8 cellular contexts compared by ENCODE assay signal in the genomic region with DNA sequence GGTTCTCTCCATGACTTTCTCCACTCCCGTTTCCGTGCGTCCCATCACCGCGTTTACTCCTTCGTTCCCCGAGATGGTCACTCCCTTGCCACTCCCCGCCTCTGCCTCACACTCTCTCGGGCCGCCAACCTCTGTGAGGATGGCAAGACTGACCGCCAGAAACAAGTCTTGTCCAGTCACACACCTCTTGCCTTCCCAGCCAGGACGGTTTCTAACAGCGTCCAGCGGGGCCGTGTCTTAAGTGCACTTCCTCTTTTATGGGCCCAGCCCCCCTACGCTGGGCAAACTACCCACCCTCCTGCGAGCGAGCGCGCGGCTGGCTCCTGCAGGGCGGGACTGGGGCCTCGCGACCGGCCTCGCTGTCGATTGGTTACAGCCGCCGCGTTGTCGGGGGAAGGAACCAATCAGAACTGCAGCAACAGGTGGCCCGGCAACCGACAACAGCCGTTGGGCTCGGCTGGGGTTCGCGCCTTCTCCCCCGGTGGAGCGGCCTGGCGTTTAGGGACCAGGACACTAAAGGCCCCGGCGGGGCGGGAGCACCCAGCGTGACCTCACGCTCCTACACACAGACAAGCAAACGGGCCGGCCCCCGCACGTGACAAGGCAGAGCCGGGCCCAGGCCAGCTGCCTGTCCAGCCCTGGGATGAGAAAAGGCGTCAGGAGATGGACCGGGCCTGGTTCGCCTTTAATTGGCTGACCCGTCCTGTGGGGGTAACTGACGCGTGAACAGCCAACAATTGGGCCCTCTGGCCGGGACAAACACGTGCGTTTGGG. TPM values are rescaled to one million over a fixed set of nuclear protein-coding genes. Genes with fewer than 3 reads are reported as not detected.
A peak's percentile ranks its signal among the peaks of the same experiment; 100 is the strongest.
DNase-seq lines count a peak whose midpoint lies in the region; ATAC-seq and TF ChIP-seq lines count a peak whose summit lies in the region.

No MANE protein-coding gene starts in this region.

- DNase-seq in AML-193 (lab: John Stamatoyannopoulos, UW), result peak; percentile 99
- peak; percentile 96 for DNase-seq in NCI-H446 treated with DMSO at 0.1 percent for 48 hours (lab: John Stamatoyannopoulos, UW)
- DNase-seq in activated CD4-positive, alpha-beta T cell treated with anti-CD3 and anti-CD28 coated beads for 1 hour, result peak; percentile 87
- peak; percentile 95 for DNase-seq in chondrocyte (ENCODE audit: low spot score)
- peak; percentile 90 for DNase-seq in kidney tubule cell (ENCODE audit: low spot score)
- peak; percentile 88 to 93 for DNase-seq in stimulated activated CD4-positive, alpha-beta T cell treated with anti-CD3 and anti-CD28 coated beads, Interleukin-15, amount 100 ng/mL, for 48 hours (ENCODE audit: low read depth in 2 of 2)

- H3K4me1 Mint-ChIP-seq in chondrocyte (ENCODE audit: low read depth), result peaks cover 39% of the 10 kb centered on the region

- peak overlapping the region; percentile 97 for H3K27ac Mint-ChIP-seq in chondrocyte (ENCODE audit: unreplicated experiment)

- peak; percentile 71 for ATAC-seq in HG03354 (IDR thresholded peaks at IDR 0.05; ENCODE audit: poor library complexity, severe bottlenecking, unreplicated experiment)

- TF ChIP-seq POLR2A in GM19099 (IDR thresholded peaks at IDR 0.05; ENCODE audit: extremely low read depth, insufficient read length, low read depth), result peak; percentile 81

- peak overlapping the region; percentile 95 for H3K4me3 Mint-ChIP-seq in chondrocyte (ENCODE audit: unreplicated experiment)

- no peaks in the 10 kb centered on the region for H3K36me3 Mint-ChIP-seq in chondrocyte (ENCODE audit: low read depth)

- H3K9me3 Mint-ChIP-seq in chondrocyte (ENCODE audit: low read depth), result no peaks in the 10 kb centered on the region

- TF ChIP-seq CTCF in chondrocyte (IDR thresholded peaks at IDR 0.05), result no peak

- H3K27me3 Mint-ChIP-seq in chondrocyte (ENCODE audit: low read depth), result no peaks in the 10 kb centered on the region

RNA-seq across cellular contexts. Expression of a gene that starts 0.5 kb away (rescaled TPM):
- total RNA-seq in chondrocyte, result 10.4 to 47.2 TPM (median 41.0 TPM) in 3 replicates

RNA-seq across cellular contexts. Expression of a gene that starts 25.7 kb away (rescaled TPM):
- total RNA-seq in chondrocyte, result 0.47 to 1.6 TPM (median 1.3 TPM) in 3 replicates

RNA-seq across cellular contexts. Expression of a gene that starts 32.4 kb away (rescaled TPM):
- not detected in 3 replicates for total RNA-seq in chondrocyte

Comparison
In these comparisons a context has a peak if more than half of its experiments do, and no peak if none do; other contexts are left out.
1. Peak in every context shown above with its lines: DNase-seq and ATAC-seq.